11 cellular contexts compared by ENCODE assay signal in genomic region chr16:16014329-16015224, GRCh38.
DNase-seq lines count a peak whose midpoint lies in the region; ATAC-seq and TF ChIP-seq lines count a peak whose summit lies in the region.
"Had no signal": no experiment of that assay in that cellular context is flagged by ENCODE, and none has a peak within 500 bp of the region (broad histone marks: within the 10 kb centered on the region; RNA-seq: fewer than 3 reads in every experiment).

No MANE protein-coding gene starts in this region.

- H3K4me1 ChIP-seq in muscle layer of colon (ENCODE audit: insufficient read depth, low read length), result peaks cover 13% of the 10 kb centered on the region
- H3K4me1 ChIP-seq: neural progenitor cell had no signal

- DNase-seq in AG08396 (ENCODE audit: low spot score), result peak; percentile 47
- peak; percentile 20 for DNase-seq in NCI-H1092 (lab: John Stamatoyannopoulos, UW)
- DNase-seq in coronary artery (ENCODE audit: low spot score), result peak; percentile 96
- no peak for DNase-seq in activated CD8-positive, alpha-beta memory T cell treated with anti-CD3 and anti-CD28 coated beads, Interleukin-2, amount 50 U/mL, for 48 hours
- DNase-seq in progenitor cell of endocrine pancreas (ENCODE audit: low spot score, unreplicated experiment), result no peak
- DNase-seq: Calu3, T-helper 17 cell had no signal

- TF ChIP-seq CTCF in coronary artery (IDR thresholded peaks at IDR 0.05) (no peak), progenitor cell of endocrine pancreas (IDR thresholded peaks at IDR 0.05; ENCODE audit: unreplicated experiment) (no peak)

- no peak overlapping the region for H3K4me3 Mint-ChIP-seq in progenitor cell of endocrine pancreas (ENCODE audit: low read depth)
- H3K4me3 Mint-ChIP-seq: neural progenitor cell, T-helper 17 cell had no signal

- no peak overlapping the region for H3K27ac Mint-ChIP-seq in progenitor cell of endocrine pancreas
- H3K27ac Mint-ChIP-seq: neural progenitor cell, T-helper 17 cell had no signal

- H3K4me1 Mint-ChIP-seq in progenitor cell of endocrine pancreas (ENCODE audit: low read depth), result no peaks in the 10 kb centered on the region
- H3K4me1 Mint-ChIP-seq: neural progenitor cell had no signal

- H3K36me3 Mint-ChIP-seq in progenitor cell of endocrine pancreas (ENCODE audit: insufficient read depth), result peaks cover 21% of the 10 kb centered on the region

- H3K36me3 ChIP-seq in muscle layer of colon (ENCODE audit: insufficient read depth, low read length), result peaks cover 46% of the 10 kb centered on the region
- H3K36me3 ChIP-seq: neural progenitor cell had no signal

- H3K27me3 Mint-ChIP-seq in progenitor cell of endocrine pancreas, result no peaks in the 10 kb centered on the region
- H3K27me3 Mint-ChIP-seq: T-helper 17 cell had no signal

- no peak overlapping the region for H3K9ac ChIP-seq in muscle layer of colon (ENCODE audit: low read length)
- H3K9ac ChIP-seq: neural progenitor cell had no signal

- no peaks in the 10 kb centered on the region for H3K27me3 ChIP-seq in muscle layer of colon (ENCODE audit: control insufficient read depth in 1 of 2, insufficient read depth in 2 of 2, low read length in 2 of 2)
- H3K27me3 ChIP-seq: neural progenitor cell had no signal

- ATAC-seq in GM18907 (IDR thresholded peaks at IDR 0.05; ENCODE audit: unreplicated experiment), result no peak
- no peak for ATAC-seq in GM21515 (IDR thresholded peaks at IDR 0.05; ENCODE audit: unreplicated experiment)
- ATAC-seq: T-helper 17 cell had no signal

- peak overlapping the region; percentile 65 to 79 for H3K27ac ChIP-seq in coronary artery
- peak overlapping the region; percentile 36 for H3K27ac ChIP-seq in muscle layer of colon (ENCODE audit: low read depth, low read length)
- H3K27ac ChIP-seq: neural progenitor cell had no signal

- no peaks in the 10 kb centered on the region for H3K9me3 ChIP-seq in muscle layer of colon (ENCODE audit: low read length)

- no peaks in the 10 kb centered on the region for H3K9me3 Mint-ChIP-seq in progenitor cell of endocrine pancreas (ENCODE audit: low read depth)
- H3K9me3 Mint-ChIP-seq: neural progenitor cell had no signal

- no peak overlapping the region for H3K4me3 ChIP-seq in coronary artery
- no peak overlapping the region for H3K4me3 ChIP-seq in muscle layer of colon (ENCODE audit: low read depth in 1 of 2, low read length in 2 of 2)
- H3K4me3 ChIP-seq: neural progenitor cell had no signal

Comparison
In these comparisons a context has a peak if more than half of its experiments do, and no peak if none do; other contexts are left out.
1. DNase-seq: peak in AG08396 (single experiment), NCI-H1092 (single experiment) and coronary artery (single experiment); none in activated CD8-positive, alpha-beta memory T cell treated with anti-CD3 and anti-CD28 coated beads, Interleukin-2, amount 50 U/mL, for 48 hours (single experiment) and progenitor cell of endocrine pancreas (single experiment).